Comparison of ENCODE assay signal across 17 cellular contexts in the genomic region with DNA sequence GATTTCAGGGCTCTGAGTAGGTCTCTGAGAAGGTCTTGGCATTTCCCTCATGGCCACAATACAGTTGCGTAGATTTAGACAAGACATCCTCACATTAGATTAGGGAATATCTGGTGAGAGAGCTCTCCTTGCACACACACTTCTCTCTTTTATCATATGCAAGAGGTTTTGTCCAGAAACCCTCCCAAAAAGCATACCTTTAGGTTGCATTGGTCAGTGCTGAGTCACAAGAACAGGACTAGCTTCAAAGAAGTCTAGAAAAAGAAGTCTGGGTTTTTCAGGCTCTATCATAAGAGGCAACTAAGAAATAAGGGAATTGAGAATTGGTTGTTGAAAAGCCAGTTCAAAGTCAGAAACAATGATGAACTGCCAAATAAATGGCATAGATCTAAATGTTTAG. TPM values are rescaled to one million over a fixed set of nuclear protein-coding genes. Genes with fewer than 3 reads are reported as not detected.
DNase-seq lines count a peak whose midpoint lies in the region; ATAC-seq, FAIRE-seq and TF ChIP-seq lines count a peak whose summit lies in the region.
"Had no signal": no experiment of that assay in that cellular context is flagged by ENCODE, and none has a peak within 500 bp of the region (broad histone marks: within the 10 kb centered on the region; RNA-seq: fewer than 3 reads in every experiment).

No MANE protein-coding gene starts in this region.

- H3K36me3 Mint-ChIP-seq in astrocyte (ENCODE audit: low read depth, unreplicated experiment) (no peaks in the 10 kb centered on the region), osteocyte (ENCODE audit: unreplicated experiment) (peaks cover 3% of the 10 kb centered on the region)
- H3K36me3 Mint-ChIP-seq: CD8-positive, alpha-beta memory T cell had no signal

- H3K36me3 ChIP-seq in astrocyte (ENCODE audit: insufficient read depth, low read length), result no peaks in the 10 kb centered on the region
- no peaks in the 10 kb centered on the region for H3K36me3 ChIP-seq in lower lobe of right lung
- H3K36me3 ChIP-seq: BLaER1 had no signal

- intact Hi-C loops in lower lobe of right lung (cut with DNase I), result loop anchor here (10.0 kb wide), 1 partner anchor 96 kb away; no protein-coding TSS in a partner anchor

- no peak for FAIRE-seq in astrocyte (lab: Jason Lieb, UNC)
- FAIRE-seq: GM19239 had no signal

- no peak overlapping the region for H3K4me2 ChIP-seq in astrocyte (ENCODE audit: low read length)
- H3K4me2 ChIP-seq: BLaER1 had no signal

- no peaks in the 10 kb centered on the region for H3K79me2 ChIP-seq in astrocyte (ENCODE audit: insufficient read depth, low read length)

- no peak overlapping the region for H2AFZ ChIP-seq in astrocyte (ENCODE audit: low read depth, low read length)

- no peak for ATAC-seq in lower lobe of right lung

- H3K27me3 Mint-ChIP-seq in astrocyte (ENCODE audit: low read depth, unreplicated experiment) (peaks cover 3% of the 10 kb centered on the region), osteocyte (ENCODE audit: unreplicated experiment) (no peaks in the 10 kb centered on the region)
- H3K27me3 Mint-ChIP-seq: CD8-positive, alpha-beta memory T cell had no signal

- no peak overlapping the region for H3K27ac ChIP-seq in astrocyte (ENCODE audit: low read depth, low read length)
- H3K27ac ChIP-seq in lower lobe of right lung, result no peak overlapping the region
- H3K27ac ChIP-seq in coronary artery, result no peak overlapping the region
- H3K27ac ChIP-seq: BLaER1 had no signal

- H3K9me3 Mint-ChIP-seq in astrocyte (ENCODE audit: unreplicated experiment) (no peaks in the 10 kb centered on the region), osteocyte (ENCODE audit: unreplicated experiment) (peaks cover 25% of the 10 kb centered on the region)

- H3K27ac Mint-ChIP-seq in astrocyte (ENCODE audit: unreplicated experiment) (no peak overlapping the region), osteocyte (ENCODE audit: unreplicated experiment) (no peak overlapping the region)
- H3K27ac Mint-ChIP-seq: H9 had no signal

- H3K9ac ChIP-seq in astrocyte (ENCODE audit: low read length), result no peak overlapping the region
- H3K9ac ChIP-seq: BLaER1 had no signal

- no peaks in the 10 kb centered on the region for H3K27me3 ChIP-seq in astrocyte (ENCODE audit: insufficient read depth, low read length)
- no peaks in the 10 kb centered on the region for H3K27me3 ChIP-seq in lower lobe of right lung (ENCODE audit: low read depth)
- H3K27me3 ChIP-seq: BLaER1 had no signal

- no peaks in the 10 kb centered on the region for H4K20me1 ChIP-seq in astrocyte (ENCODE audit: insufficient read depth, low read length)
- H4K20me1 ChIP-seq: BLaER1 had no signal

- TF ChIP-seq CTCF in astrocyte (IDR thresholded peaks at IDR 0.05; ENCODE audit: insufficient read depth, low read depth, low read length), result no peak
- TF ChIP-seq CTCF in epithelial cell of esophagus (IDR thresholded peaks at IDR 0.05; ENCODE audit: insufficient read depth, low read depth, low read length, missing control alignments), result no peak
- TF ChIP-seq CTCF in lower lobe of right lung (IDR thresholded peaks at IDR 0.05), result no peak
- TF ChIP-seq CTCF in coronary artery (IDR thresholded peaks at IDR 0.05), result no peak
- TF ChIP-seq CTCF in osteocyte (IDR thresholded peaks at IDR 0.05), result no peak

- DNase-seq in M059J (ENCODE audit: low read depth), result peak; percentile 54
- peak; percentile 6 for DNase-seq in astrocyte (ENCODE audit: low read depth)
- DNase-seq in epithelial cell of esophagus (ENCODE audit: low read depth), result peak; percentile 10
- DNase-seq in GDM1 (lab: John Stamatoyannopoulos, UW), result no peak
- no peak for DNase-seq in lower lobe of right lung
- DNase-seq in coronary artery (ENCODE audit: low spot score), result no peak
- DNase-seq in osteocyte (ENCODE audit: extremely low spot score, unreplicated experiment), result no peak
- DNase-seq: AML-193; Caco-2; CD8-positive, alpha-beta memory T cell; DND-41; GF-D8; GOT3; H9 had no signal

- H3K4me1 Mint-ChIP-seq in astrocyte (ENCODE audit: low read depth, unreplicated experiment), result peaks cover 8% of the 10 kb centered on the region
- H3K4me1 Mint-ChIP-seq in osteocyte (ENCODE audit: unreplicated experiment), result no peaks in the 10 kb centered on the region
- H3K4me1 Mint-ChIP-seq: CD8-positive, alpha-beta memory T cell; H9 had no signal

- no peaks in the 10 kb centered on the region for H3K9me3 ChIP-seq in astrocyte (ENCODE audit: insufficient read depth, low read depth, low read length)
- peaks cover 7% of the 10 kb centered on the region for H3K9me3 ChIP-seq in lower lobe of right lung
- H3K9me3 ChIP-seq: Caco-2 had no signal

- H3K4me3 ChIP-seq in astrocyte (ENCODE audit: insufficient read depth, low read depth, low read length) (no peak overlapping the region), epithelial cell of esophagus (ENCODE audit: low read length) (no peak overlapping the region), lower lobe of right lung (no peak overlapping the region), coronary artery (no peak overlapping the region)
- H3K4me3 ChIP-seq: BLaER1 had no signal

- H3K4me1 ChIP-seq in astrocyte (ENCODE audit: insufficient read depth, low read length) (no peaks in the 10 kb centered on the region), lower lobe of right lung (no peaks in the 10 kb centered on the region)
- H3K4me1 ChIP-seq: BLaER1, Caco-2 had no signal

- no peak overlapping the region for H3K4me3 Mint-ChIP-seq in astrocyte (ENCODE audit: unreplicated experiment)
- no peak overlapping the region for H3K4me3 Mint-ChIP-seq in osteocyte (ENCODE audit: unreplicated experiment)
- H3K4me3 Mint-ChIP-seq: CD8-positive, alpha-beta memory T cell; H9 had no signal

RNA-seq across cellular contexts. Expression of gene MITF, which starts 40.1 kb away (rescaled TPM):
- total RNA-seq in M059J (2014; rRNA removed; shearing (Covaris generic)), result 6.3 and 11.7 TPM in 2 replicates
- total RNA-seq in astrocyte (6.0 and 6.2 TPM in 2 replicates), lower lobe of right lung (45.1 TPM), osteocyte (5.8 and 6.1 TPM in 2 replicates)
- total RNA-seq: HT-29 had no signal

Comparison
In these comparisons a context has a peak if more than half of its experiments do, and no peak if none do; other contexts are left out.
1. DNase-seq: peak in M059J (single experiment), astrocyte (single experiment) and epithelial cell of esophagus (single experiment); none in GDM1 (single experiment), lower lobe of right lung (single experiment), coronary artery (single experiment) and osteocyte (single experiment).